Comparison of ENCODE assay signal across 16 cellular contexts in the genomic region with DNA sequence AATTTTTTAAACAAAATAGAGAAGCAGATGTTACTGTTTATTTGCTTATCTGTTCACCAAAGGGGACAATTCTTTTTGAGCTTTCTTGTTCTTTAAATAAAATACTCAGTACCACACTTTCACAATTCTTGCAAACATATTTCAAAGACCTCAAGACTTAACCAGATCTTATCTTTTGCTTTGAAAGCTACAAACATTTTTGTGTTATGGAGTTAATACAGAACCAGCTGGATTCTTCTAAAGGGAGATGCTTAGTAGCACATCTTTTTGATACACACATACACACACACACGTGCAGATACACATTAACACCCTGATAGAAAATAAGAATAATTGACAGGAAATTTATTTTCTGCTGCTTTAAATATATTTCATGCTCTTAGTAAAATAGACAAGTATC.
DNase-seq lines count a peak whose midpoint lies in the region; ATAC-seq, FAIRE-seq and TF ChIP-seq lines count a peak whose summit lies in the region.
"Had no signal": no experiment of that assay in that cellular context is flagged by ENCODE, and none has a peak within 500 bp of the region (broad histone marks: within the 10 kb centered on the region; RNA-seq: fewer than 3 reads in every experiment).

No MANE protein-coding gene starts in this region.

- peak overlapping the region; percentile 52 for H3K27ac Mint-ChIP-seq in stimulated activated naive CD8-positive, alpha-beta T cell treated with anti-CD3 and anti-CD28 coated beads, Interleukin-15, Interleukin-2, amounts not matched to agents 100 ng/mL and 50 ng/mL, for 24 hours
- H3K27ac Mint-ChIP-seq in astrocyte (ENCODE audit: unreplicated experiment), result no peak overlapping the region
- H3K27ac Mint-ChIP-seq in effector memory CD8-positive, alpha-beta T cell, result no peak overlapping the region
- H3K27ac Mint-ChIP-seq: CD14-positive monocyte had no signal

- ATAC-seq in stimulated activated naive CD8-positive, alpha-beta T cell treated with anti-CD3 and anti-CD28 coated beads, Interleukin-15, Interleukin-2, amounts not matched to agents 100 U/mL and 50 U/mL, for 24 hours, result no peak
- ATAC-seq in effector memory CD8-positive, alpha-beta T cell (replicated peaks), result no peak
- ATAC-seq in PC-3, result no peak
- ATAC-seq: GM12878, HCT116 had no signal

- H3K9ac ChIP-seq in MM.1S (ENCODE audit: low read length) (no peak overlapping the region), astrocyte (ENCODE audit: low read length) (no peak overlapping the region), PC-3 (ENCODE audit: low read length) (no peak overlapping the region)
- H3K9ac ChIP-seq: GM23248 had no signal

- H3K27me3 Mint-ChIP-seq in stimulated activated naive CD8-positive, alpha-beta T cell treated with anti-CD3 and anti-CD28 coated beads, Interleukin-15, Interleukin-2, amounts not matched to agents 100 ng/mL and 50 ng/mL, for 24 hours, result no peaks in the 10 kb centered on the region
- no peaks in the 10 kb centered on the region for H3K27me3 Mint-ChIP-seq in astrocyte (ENCODE audit: low read depth, unreplicated experiment)
- H3K27me3 Mint-ChIP-seq in effector memory CD8-positive, alpha-beta T cell, result peaks cover 0 to 5% of the 10 kb centered on the region in 2 donors

- H2AFZ ChIP-seq in MM.1S (ENCODE audit: low read length) (no peak overlapping the region), astrocyte (ENCODE audit: low read depth, low read length) (no peak overlapping the region), PC-3 (ENCODE audit: low read length) (no peak overlapping the region)
- H2AFZ ChIP-seq: GM23248 had no signal

- H3K4me1 ChIP-seq in MM.1S (ENCODE audit: low read length) (peaks cover 22% of the 10 kb centered on the region), astrocyte (ENCODE audit: insufficient read depth, low read length) (no peaks in the 10 kb centered on the region), PC-3 (ENCODE audit: insufficient read depth, low read length) (no peaks in the 10 kb centered on the region)

- H3F3A ChIP-seq in MM.1S (ENCODE audit: insufficient read depth, low read length), result no peaks in the 10 kb centered on the region
- no peaks in the 10 kb centered on the region for H3F3A ChIP-seq in PC-3 (ENCODE audit: low read length, unreplicated experiment)

- H3K4me1 Mint-ChIP-seq in stimulated activated naive CD8-positive, alpha-beta T cell treated with anti-CD3 and anti-CD28 coated beads, Interleukin-15, Interleukin-2, amounts not matched to agents 100 ng/mL and 50 ng/mL, for 24 hours (ENCODE audit: low read depth), result peaks cover 20% of the 10 kb centered on the region
- H3K4me1 Mint-ChIP-seq in astrocyte (ENCODE audit: low read depth, unreplicated experiment), result no peaks in the 10 kb centered on the region
- H3K4me1 Mint-ChIP-seq in effector memory CD8-positive, alpha-beta T cell (ENCODE audit: low read depth in 2 of 2), result no peaks in the 10 kb centered on the region
- H3K4me1 Mint-ChIP-seq: CD14-positive monocyte had no signal

- POLR2A ChIA-PET in PC-3 (lab: Charles Lee; ENCODE audit: unreplicated experiment), result no interaction called here

- H3K27ac ChIP-seq in MM.1S (ENCODE audit: low read length) (peak overlapping the region; percentile 51; the same call in 1 of the 2 replicates), astrocyte (ENCODE audit: low read depth, low read length) (no peak overlapping the region), PC-3 (ENCODE audit: low read length) (no peak overlapping the region)
- H3K27ac ChIP-seq: GM23248 had no signal

- H3K4me2 ChIP-seq in MM.1S (ENCODE audit: low read depth, low read length) (peak overlapping the region; percentile 78), astrocyte (ENCODE audit: low read length) (no peak overlapping the region), PC-3 (ENCODE audit: low read length) (no peak overlapping the region)

- intact Hi-C loops in PC-3 (cut with micrococcal nuclease), result no loop called here

- no peak for DNase-seq in stimulated activated naive CD8-positive, alpha-beta T cell treated with anti-CD3 and anti-CD28 coated beads, Interleukin-15, Interleukin-2, amounts not matched to agents 100 U/mL and 50 U/mL, for 24 hours
- DNase-seq in MM.1S, result no peak
- DNase-seq in astrocyte (ENCODE audit: low read depth), result no peak
- DNase-seq in effector memory CD8-positive, alpha-beta T cell, result no peak
- DNase-seq in PC-3, result no peak
- DNase-seq in hippocampal formation (lab: John Stamatoyannopoulos, UW), result no peak
- DNase-seq: Calu3, DMS 273 treated with DMSO at 0.1 percent for 48 hours, GM23248, IMR-90 had no signal

- H3K9me3 ChIP-seq in MM.1S (replicated peaks; ENCODE audit: insufficient read depth, low read length) (no peaks in the 10 kb centered on the region), astrocyte (ENCODE audit: insufficient read depth, low read depth, low read length) (no peaks in the 10 kb centered on the region), PC-3 (ENCODE audit: low read length) (no peaks in the 10 kb centered on the region)

- H3K9me2 ChIP-seq in MM.1S (replicated peaks; ENCODE audit: insufficient read depth, low read length), result no peaks in the 10 kb centered on the region
- no peaks in the 10 kb centered on the region for H3K9me2 ChIP-seq in PC-3 (replicated peaks; ENCODE audit: low read length)

- H3K36me3 ChIP-seq in MM.1S (replicated peaks; ENCODE audit: insufficient read depth, low read length) (no peaks in the 10 kb centered on the region), astrocyte (ENCODE audit: insufficient read depth, low read length) (no peaks in the 10 kb centered on the region), PC-3 (ENCODE audit: low read depth, low read length) (no peaks in the 10 kb centered on the region)

- no peak for TF ChIP-seq CTCF in MM.1S (IDR thresholded peaks at IDR 0.05; ENCODE audit: low read length)
- TF ChIP-seq CTCF in astrocyte (IDR thresholded peaks at IDR 0.05; ENCODE audit: insufficient read depth, low read depth, low read length), result no peak
- no peak for TF ChIP-seq CTCF in PC-3 (conservative IDR thresholded peaks at IDR 0.05; ENCODE audit: low read depth, low read length)

- CTCF ChIA-PET in PC-3 (lab: Charles Lee), result no interaction called here

- peak; percentile 77 for FAIRE-seq in astrocyte (lab: Jason Lieb, UNC)
- FAIRE-seq: GM12878, GM18507, H54 had no signal

- no peak overlapping the region for H3K4me3 Mint-ChIP-seq in stimulated activated naive CD8-positive, alpha-beta T cell treated with anti-CD3 and anti-CD28 coated beads, Interleukin-15, Interleukin-2, amounts not matched to agents 100 ng/mL and 50 ng/mL, for 24 hours
- H3K4me3 Mint-ChIP-seq in astrocyte (ENCODE audit: unreplicated experiment), result no peak overlapping the region
- H3K4me3 Mint-ChIP-seq in effector memory CD8-positive, alpha-beta T cell, result no peak overlapping the region
- H3K4me3 Mint-ChIP-seq: CD14-positive monocyte had no signal

- no peaks in the 10 kb centered on the region for H3K36me3 Mint-ChIP-seq in stimulated activated naive CD8-positive, alpha-beta T cell treated with anti-CD3 and anti-CD28 coated beads, Interleukin-15, Interleukin-2, amounts not matched to agents 100 ng/mL and 50 ng/mL, for 24 hours (ENCODE audit: low read depth)
- H3K36me3 Mint-ChIP-seq in astrocyte (ENCODE audit: low read depth, unreplicated experiment), result no peaks in the 10 kb centered on the region
- H3K36me3 Mint-ChIP-seq in effector memory CD8-positive, alpha-beta T cell (ENCODE audit: insufficient read depth), result no peaks in the 10 kb centered on the region
- H3K36me3 Mint-ChIP-seq: CD14-positive monocyte had no signal

- H3K9me3 Mint-ChIP-seq in stimulated activated naive CD8-positive, alpha-beta T cell treated with anti-CD3 and anti-CD28 coated beads, Interleukin-15, Interleukin-2, amounts not matched to agents 100 ng/mL and 50 ng/mL, for 24 hours, result no peaks in the 10 kb centered on the region
- H3K9me3 Mint-ChIP-seq in astrocyte (ENCODE audit: unreplicated experiment), result no peaks in the 10 kb centered on the region
- H3K9me3 Mint-ChIP-seq in effector memory CD8-positive, alpha-beta T cell, result no peaks in the 10 kb centered on the region

- H3K27me3 ChIP-seq in MM.1S (replicated peaks; ENCODE audit: insufficient read depth, low read length), result no peaks in the 10 kb centered on the region
- H3K27me3 ChIP-seq in astrocyte (ENCODE audit: insufficient read depth, low read length), result no peaks in the 10 kb centered on the region
- no peaks in the 10 kb centered on the region for H3K27me3 ChIP-seq in PC-3 (ENCODE audit: low read length)

- no peaks in the 10 kb centered on the region for H4K20me1 ChIP-seq in MM.1S (ENCODE audit: insufficient read depth, low read length)
- no peaks in the 10 kb centered on the region for H4K20me1 ChIP-seq in astrocyte (ENCODE audit: insufficient read depth, low read length)
- H4K20me1 ChIP-seq in PC-3 (ENCODE audit: low read length), result no peaks in the 10 kb centered on the region

- no TSS peak for BruUV-seq in PC-3 (replicated peaks; lab: Mats Ljungman, UMichigan)

- H3K4me3 ChIP-seq in MM.1S (ENCODE audit: low read length) (peak overlapping the region; percentile 18; the same call in 1 of the 2 replicates), astrocyte (ENCODE audit: insufficient read depth, low read depth, low read length) (no peak overlapping the region), PC-3 (ENCODE audit: low read length) (no peak overlapping the region)
- H3K4me3 ChIP-seq: GM12878, GM23248 had no signal

- H3K79me2 ChIP-seq in MM.1S (ENCODE audit: low read length) (no peaks in the 10 kb centered on the region), astrocyte (ENCODE audit: insufficient read depth, low read length) (no peaks in the 10 kb centered on the region), PC-3 (ENCODE audit: low read length) (no peaks in the 10 kb centered on the region)
